Comparison of ENCODE assay signal across 10 cellular contexts in genomic region chr6:127519469-127519785, GRCh38. TPM values are rescaled to one million over a fixed set of nuclear protein-coding genes. Genes with fewer than 3 reads are reported as not detected.
A peak's percentile ranks its signal among the peaks of the same experiment; 100 is the strongest.
DNase-seq lines count a peak whose midpoint lies in the region; ATAC-seq, FAIRE-seq and TF ChIP-seq lines count a peak whose summit lies in the region.
"Had no signal": no experiment of that assay in that cellular context is flagged by ENCODE, and none has a peak within 500 bp of the region (broad histone marks: within the 10 kb centered on the region; RNA-seq: fewer than 3 reads in every experiment).

No MANE protein-coding gene starts in this region.

- H3K36me3 Mint-ChIP-seq in CD4-positive, alpha-beta memory T cell = peaks cover 0 to 5% of the 10 kb centered on the region in 2 donors
- H3K36me3 Mint-ChIP-seq in neural crest cell (ENCODE audit: low read depth) = peaks cover 4% of the 10 kb centered on the region
- H3K36me3 Mint-ChIP-seq: memory B cell had no signal

- H3K4me3 ChIP-seq in CD4-positive, alpha-beta memory T cell (ENCODE audit: low read length in 2 of 2) = peak overlapping the region in 1 of 2 donors; percentile 30
- peak overlapping the region; percentile 20 to 26; a peak in 2 of 4 replicates for H3K4me3 ChIP-seq in Panc1 (ENCODE audit: low read depth in 2 of 2, low read length in 2 of 2)
- H3K4me3 ChIP-seq in H1 (ENCODE audit: extremely low read depth in 1 of 4, insufficient read depth in 2 of 4, low read depth in 3 of 4, low read length in 4 of 4) = peak overlapping the region; percentile 54 to 87 (median 82)
- no peak overlapping the region for H3K4me3 ChIP-seq in tibial artery

- POLR2A ChIA-PET in CD4-positive, alpha-beta memory T cell (lab: Charles Lee; ENCODE audit: partially characterized antibody) = no interaction called here
- POLR2A ChIA-PET in Panc1 (lab: Charles Lee) (no interaction called here), H1 (lab: Charles Lee; ENCODE audit: partially characterized antibody) (interaction anchor here (1.5 to 2.6 kb wide), 4 partner anchors 36 to 253 kb away, joined by 3 to 8 read pairs (median 4); partner anchors contain the start of gene RNF146)

- in situ Hi-C loops in Panc1 (cut with HindIII; ENCODE audit: low pct_unique_long_range_greater_than_20kb, low sequenced_read_pairs) = no loop called here

- peaks cover 29% of the 10 kb centered on the region for H3K27me3 ChIP-seq in CD4-positive, alpha-beta memory T cell (ENCODE audit: insufficient read depth, low read length)
- H3K27me3 ChIP-seq in Panc1 (ENCODE audit: control insufficient read depth, insufficient read depth, low read length) (peaks cover 17% of the 10 kb centered on the region), H1 (replicated peaks in 1 of 4; ENCODE audit: control insufficient read depth in 3 of 4, extremely low read depth in 1 of 4, insufficient read depth in 3 of 4, low read length in 3 of 4) (peaks cover 0 to 4% (median 2%) of the 10 kb centered on the region in 4 experiments; a peak in 4 of 7 replicates), tibial artery (peaks cover 0 to 48% of the 10 kb centered on the region in 2 donors)

- no peaks in the 10 kb centered on the region for H3K9me3 ChIP-seq in CD4-positive, alpha-beta memory T cell (ENCODE audit: control insufficient read depth in 1 of 2, low read length in 2 of 2)
- H3K9me3 ChIP-seq in Panc1 (ENCODE audit: control insufficient read depth, insufficient read depth, low read depth, low read length) (no peaks in the 10 kb centered on the region), H1 (ENCODE audit: insufficient read depth in 2 of 2, low read depth in 1 of 2, low read length in 1 of 2) (no peaks in the 10 kb centered on the region), tibial artery (no peaks in the 10 kb centered on the region)

- no peak for ATAC-seq in Panc1
- ATAC-seq in activated CD4-positive, CD25-positive, alpha-beta regulatory T cell treated with anti-CD3 and anti-CD28 coated beads, Interleukin-2, amount 50 U/mL, for 24 hours = no peak
- ATAC-seq in GM19395 (IDR thresholded peaks at IDR 0.05; ENCODE audit: unreplicated experiment) = no peak
- no peak for ATAC-seq in GM21367 (IDR thresholded peaks at IDR 0.05; ENCODE audit: unreplicated experiment)

- TF ChIP-seq RAD21 in H1 (IDR thresholded peaks at IDR 0.05 in 1 of 2, conservative IDR thresholded peaks at IDR 0.05 in 1 of 2; ENCODE audit: low read depth in 2 of 2, low read length in 2 of 2) = no peak

- no peak overlapping the region for H3K18ac ChIP-seq in H1 (ENCODE audit: extremely low read depth, low read length)

- no TSS peak for BruUV-seq in Panc1 (replicated peaks; lab: Mats Ljungman, UMichigan)

- H3K79me2 ChIP-seq in H1 (ENCODE audit: control insufficient read depth in 1 of 2, insufficient read depth in 2 of 2, low read length in 2 of 2) = peaks cover 0 to 9% of the 10 kb centered on the region in 2 experiments; a peak in 1 of 4 replicates

- H2BK15ac ChIP-seq in H1 (ENCODE audit: low read length) = no peak overlapping the region

- peaks cover 2 to 9% of the 10 kb centered on the region in 2 experiments for H4K20me1 ChIP-seq in H1 (replicated peaks in 1 of 2; ENCODE audit: control insufficient read depth in 1 of 2, insufficient read depth in 2 of 2, low read length in 2 of 2)

- H4K91ac ChIP-seq in H1 (replicated peaks; ENCODE audit: insufficient read length, low read length) = no peak overlapping the region

- H3K9ac ChIP-seq in H1 (replicated peaks in 1 of 4; ENCODE audit: extremely low read depth in 1 of 4, low read depth in 3 of 4, low read length in 3 of 4) = peak overlapping the region; percentile 4 to 82 (median 59)

- no peak overlapping the region for H4K8ac ChIP-seq in H1 (ENCODE audit: extremely low read depth, insufficient read depth, low read length)

- FAIRE-seq in H1 (lab: Jason Lieb, UNC) = no peak

- H3K4me2 ChIP-seq in H1 (ENCODE audit: insufficient read depth in 1 of 2, low read depth in 2 of 2, low read length in 2 of 2) = peak overlapping the region; percentile 69 to 79

- no peak overlapping the region for H3K27ac ChIP-seq in CD4-positive, alpha-beta memory T cell (ENCODE audit: low read depth, low read length)
- no peak overlapping the region for H3K27ac ChIP-seq in Panc1 (ENCODE audit: low read length)
- H3K27ac ChIP-seq in H1 (ENCODE audit: low read depth, low read length) = peak overlapping the region; percentile 36; the same call in 1 of the 2 replicates
- no peak overlapping the region for H3K27ac ChIP-seq in tibial artery
- H3K27ac ChIP-seq: foreskin keratinocyte had no signal

- no peak for DNase-seq in CD4-positive, alpha-beta memory T cell
- DNase-seq in Panc1 (ENCODE audit: low read depth, low spot score) (no peak), H1 (ENCODE audit: low read depth in 1 of 2, low spot score in 2 of 2) (no peak), neural crest cell (ENCODE audit: low read depth, low spot score) (no peak), tibial artery (no peak)

- no peak overlapping the region for H3K4ac ChIP-seq in H1 (replicated peaks; ENCODE audit: insufficient read length, low read depth, low read length)

- H4K5ac ChIP-seq in H1 (ENCODE audit: insufficient read length, low read depth, low read length) = no peak overlapping the region

- TF ChIP-seq POLR2A in H1 (IDR thresholded peaks at IDR 0.05; ENCODE audit: control extremely low read depth in 1 of 2, low read depth in 2 of 2, low read length in 2 of 2) = no peak; a peak in 1 of 3 replicates

- H2BK5ac ChIP-seq in H1 (ENCODE audit: low read depth, low read length) = no peak overlapping the region

- CTCF ChIA-PET in CD4-positive, alpha-beta memory T cell (lab: Charles Lee; ENCODE audit: partially characterized antibody) = interaction anchor here (0.7 to 9.0 kb wide), 6 partner anchors 12 to 805 kb away, joined by 3 to 125 read pairs (median 4); no protein-coding TSS in a partner anchor
- CTCF ChIA-PET in Panc1 (lab: Charles Lee) = no interaction called here
- CTCF ChIA-PET in H1 (lab: Charles Lee; ENCODE audit: partially characterized antibody) = interaction anchor here (1.1 to 11.2 kb wide), 7 partner anchors 11 to 55 kb away, joined by 3 to 221 read pairs (median 8); partner anchors contain the start of gene KIAA0408

- peaks cover 36% of the 10 kb centered on the region for H3K4me1 ChIP-seq in CD4-positive, alpha-beta memory T cell (ENCODE audit: insufficient read depth, low read length)
- H3K4me1 ChIP-seq in Panc1 (ENCODE audit: control insufficient read depth, insufficient read depth, low read length) (no peaks in the 10 kb centered on the region; the same call in 1 of the 2 replicates), H1 (replicated peaks in 1 of 4; ENCODE audit: control insufficient read depth in 3 of 4, insufficient read depth in 4 of 4, low read length in 3 of 4) (peaks cover 0 to 7% (median 2%) of the 10 kb centered on the region in 4 experiments; a peak in 4 of 7 replicates), tibial artery (peaks cover 0 to 35% (median 21%) of the 10 kb centered on the region in 4 donors)
- H3K4me1 ChIP-seq: foreskin keratinocyte had no signal

- no peak overlapping the region for H2BK120ac ChIP-seq in H1 (replicated peaks; ENCODE audit: low read depth, low read length)

- no peak overlapping the region for H2BK20ac ChIP-seq in H1 (ENCODE audit: low read length)

- intact Hi-C loops in CD4-positive, alpha-beta memory T cell (cut with micrococcal nuclease) = loop anchor here (5.0 kb wide), 1 partner anchor 1737 kb away; no protein-coding TSS in a partner anchor
- intact Hi-C loops in Panc1 (cut with micrococcal nuclease; ENCODE audit: unreplicated experiment) (no loop called here), tibial artery (cut with DNase I; ENCODE audit: low total_unique reads) (loop anchor here (5.0 kb wide), 1 partner anchor 52 kb away; no protein-coding TSS in a partner anchor)

- no peak overlapping the region for H2BK12ac ChIP-seq in H1 (ENCODE audit: low read depth, low read length)

- no peak for TF ChIP-seq CTCF in Panc1 (IDR thresholded peaks at IDR 0.05)
- TF ChIP-seq CTCF in H1 (IDR thresholded peaks at IDR 0.05; ENCODE audit: control extremely low read depth in 1 of 3, insufficient read depth in 1 of 3, low read depth in 1 of 3, low read length in 3 of 3) = no peak
- no peak for TF ChIP-seq CTCF in neural crest cell (conservative IDR thresholded peaks at IDR 0.05)
- no peak for TF ChIP-seq CTCF in tibial artery (IDR thresholded peaks at IDR 0.05)

- no peaks in the 10 kb centered on the region for H3K79me1 ChIP-seq in H1 (ENCODE audit: low read depth, low read length)

- no peak overlapping the region for H3K23ac ChIP-seq in H1 (ENCODE audit: insufficient read length)

- no peak for TF ChIP-seq EP300 in H1 (IDR thresholded peaks at IDR 0.05; ENCODE audit: borderline replicate concordance in 1 of 2, low read depth in 2 of 2, low read length in 2 of 2)

- no peak overlapping the region for H3K56ac ChIP-seq in H1 (replicated peaks; ENCODE audit: insufficient read length, low read depth, low read length)

- peak overlapping the region; percentile 69 to 84 (median 78) for H3K4me3 Mint-ChIP-seq in CD4-positive, alpha-beta memory T cell
- peak overlapping the region; percentile 92 for H3K4me3 Mint-ChIP-seq in neural crest cell

- H3K23me2 ChIP-seq in H1 (ENCODE audit: low read depth, low read length) = peaks cover 19% of the 10 kb centered on the region; the same call in 1 of the 2 replicates

- 0% methylated on average over 10 of the region's 10 CpGs; no CpG with 5 or more reads in 1 of the 2 experiments for WGBS in H1 (ENCODE audit: extremely low coverage in 1 of 2, insufficient coverage in 1 of 2, insufficient read length in 1 of 2, insufficient replicate concordance in 2 of 2, low coverage in 1 of 2, low lambda C conversion rate in 2 of 2, missing lambda C conversion rate in 1 of 2), 2 experiments

- H3K4me1 Mint-ChIP-seq in CD4-positive, alpha-beta memory T cell = peaks cover 23 to 43% (median 32%) of the 10 kb centered on the region in 4 donors
- H3K4me1 Mint-ChIP-seq in neural crest cell = peaks cover 45% of the 10 kb centered on the region

- H3K9me3 Mint-ChIP-seq in CD4-positive, alpha-beta memory T cell = no peaks in the 10 kb centered on the region
- H3K9me3 Mint-ChIP-seq in neural crest cell = no peaks in the 10 kb centered on the region
- H3K9me3 Mint-ChIP-seq: memory B cell had no signal

- no peak overlapping the region for H3K14ac ChIP-seq in H1 (ENCODE audit: insufficient read length)

- peaks cover 21 to 42% of the 10 kb centered on the region in 2 donors for H3K27me3 Mint-ChIP-seq in CD4-positive, alpha-beta memory T cell
- H3K27me3 Mint-ChIP-seq in neural crest cell (ENCODE audit: low read depth) = peaks cover 6% of the 10 kb centered on the region

- H2AK5ac ChIP-seq in H1 (ENCODE audit: low read depth, low read length) = no peak overlapping the region

- H2AFZ ChIP-seq in H1 (ENCODE audit: low read length) = peak overlapping the region; percentile 98

- no peak overlapping the region for H3K27ac Mint-ChIP-seq in CD4-positive, alpha-beta memory T cell
- peak overlapping the region; percentile 99 for H3K27ac Mint-ChIP-seq in neural crest cell (ENCODE audit: unreplicated experiment)
- H3K27ac Mint-ChIP-seq: memory B cell had no signal

- H3K36me3 ChIP-seq in CD4-positive, alpha-beta memory T cell (ENCODE audit: insufficient read depth, low read length) = no peaks in the 10 kb centered on the region
- H3K36me3 ChIP-seq in Panc1 (ENCODE audit: control insufficient read depth, insufficient read depth, low read length) = no peaks in the 10 kb centered on the region
- no peaks in the 10 kb centered on the region for H3K36me3 ChIP-seq in H1 (ENCODE audit: control insufficient read depth in 2 of 4, insufficient read depth in 4 of 4, low read length in 3 of 4)
- no peaks in the 10 kb centered on the region for H3K36me3 ChIP-seq in tibial artery

RNA-seq across cellular contexts. Expression of gene C6orf58, which starts 57.5 kb away (rescaled TPM):
- not detected for total RNA-seq in CD4-positive, alpha-beta memory T cell
- under 1 TPM in 1 of 2 donors, not detected in 1; 0.31 TPM for polyA plus RNA-seq in CD4-positive, alpha-beta memory T cell
- not detected for total RNA-seq in Panc1 (2021; ENCODE audit: unreplicated experiment)
- not detected for polyA plus RNA-seq in Panc1 (2012; ENCODE audit: insufficient read length)
- total RNA-seq in H1 (2021; fragmentation: NEBNext Ultra II Directional; extraction: Animal tissue kit (Norgen Biotek cat#: 25700)) = not detected in 2 replicates
- polyA plus RNA-seq in H1 (2011; rRNA removed) = not detected in 2 replicates
- not detected for polyA plus RNA-seq in H1 (2011; cell fraction: cytosol; rRNA removed)
- polyA plus RNA-seq in H1 (2011; cell fraction: nucleus; rRNA removed) = not detected
- 0.23 TPM in 1 of 4 replicates, not detected in the others for polyA plus RNA-seq in H1 (2012, experiment 1 of 2)
- polyA plus RNA-seq in H1 (2012, experiment 2 of 2) = not detected
- polyA plus RNA-seq in H1 (2013, experiment 1 of 2) = not detected
- not detected for polyA plus RNA-seq in H1 (2013, experiment 2 of 2)
- polyA minus RNA-seq in H1 (2011; rRNA and poly(A)+ RNA removed) = not detected in 2 replicates
- polyA minus RNA-seq in H1 (2011; cell fraction: cytosol; rRNA and poly(A)+ RNA removed) = not detected
- not detected for polyA minus RNA-seq in H1 (2011; cell fraction: nucleus; rRNA and poly(A)+ RNA removed)
- total RNA-seq in neural crest cell = 0.82 TPM in 1 of 2 replicates, not detected in the other

Comparison
In these comparisons a context has a peak if more than half of its experiments do, and no peak if none do; other contexts are left out.
1. H3K4me3 ChIP-seq: peak in Panc1 (2 of 2) and H1 (4 of 4); none in tibial artery (0 of 2).